13 cellular contexts compared by ENCODE assay signal in the genomic region with DNA sequence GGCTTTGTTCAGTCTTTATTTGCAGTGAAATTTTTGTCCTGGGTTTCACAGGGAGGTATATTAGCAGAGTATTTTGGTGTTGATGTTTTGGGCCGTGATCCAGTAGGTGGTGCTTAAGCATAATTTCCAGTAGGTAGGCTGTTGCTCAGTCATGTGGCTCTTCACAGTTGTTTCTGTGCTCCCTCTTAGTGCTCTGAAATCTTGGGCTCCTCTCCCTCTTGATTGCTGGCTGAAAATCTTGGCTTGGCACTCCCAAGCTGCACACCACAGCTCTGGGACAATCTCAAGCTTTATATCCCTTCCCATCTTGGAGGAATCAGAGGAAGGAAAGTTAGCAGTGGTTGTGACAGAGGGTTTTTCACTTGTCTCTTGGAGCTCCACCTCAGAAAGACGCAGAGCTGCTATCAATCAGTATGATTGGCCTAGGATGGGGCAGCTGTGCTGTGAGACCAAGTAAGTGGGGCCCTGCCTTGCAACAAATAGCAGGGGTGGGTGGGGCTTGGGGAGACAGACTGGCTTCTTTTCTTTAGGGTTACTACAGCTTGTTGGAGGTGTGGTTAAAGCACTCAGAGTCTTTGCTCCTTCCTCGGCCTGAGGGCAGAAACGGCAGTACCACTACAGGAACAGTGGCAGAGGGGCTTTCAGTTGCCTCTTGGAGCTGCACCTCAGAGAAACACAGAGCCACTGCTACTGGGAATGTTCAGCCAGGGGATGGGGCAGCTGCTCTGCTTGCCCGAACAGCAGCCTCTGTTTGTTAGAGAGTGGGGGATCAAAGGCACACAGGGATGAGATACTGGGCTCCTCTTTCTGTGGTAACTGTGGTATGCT.
DNase-seq lines count a peak whose midpoint lies in the region; ATAC-seq and TF ChIP-seq lines count a peak whose summit lies in the region.
"Had no signal": no experiment of that assay in that cellular context is flagged by ENCODE, and none has a peak within 500 bp of the region (broad histone marks: within the 10 kb centered on the region; RNA-seq: fewer than 3 reads in every experiment).

No MANE protein-coding gene starts in this region.

- H3K27me3 ChIP-seq in GM23338 (ENCODE audit: insufficient read depth): no peaks in the 10 kb centered on the region
- H3K27me3 ChIP-seq in SU-DHL-6 (ENCODE audit: low read length): no peaks in the 10 kb centered on the region
- H3K27me3 ChIP-seq in left ventricle myocardium inferior (ENCODE audit: low read depth): no peaks in the 10 kb centered on the region
- no peaks in the 10 kb centered on the region for H3K27me3 ChIP-seq in skeletal muscle tissue (ENCODE audit: control insufficient read depth in 3 of 3, insufficient read depth in 3 of 3, low read length in 3 of 3)
- H3K27me3 ChIP-seq in osteoblast (ENCODE audit: insufficient read depth, low read length): no peaks in the 10 kb centered on the region
- H3K27me3 ChIP-seq: foreskin keratinocyte had no signal

- H2AFZ ChIP-seq in GM23338 (peak overlapping the region; percentile 98), SU-DHL-6 (ENCODE audit: low read depth, low read length, severe bottlenecking) (peak overlapping the region; percentile 98), osteoblast (ENCODE audit: low read length) (no peak overlapping the region)

- H3K9ac ChIP-seq in SU-DHL-6 (ENCODE audit: low read length) (peak overlapping the region; percentile 22), skeletal muscle tissue (ENCODE audit: low read depth in 1 of 3, low read length in 3 of 3) (no peak overlapping the region)

- ATAC-seq in GM23338: peak; percentile 67
- ATAC-seq: foreskin keratinocyte had no signal

- H4K20me1 ChIP-seq in GM23338 (replicated peaks; ENCODE audit: insufficient read depth) (no peaks in the 10 kb centered on the region), SU-DHL-6 (ENCODE audit: low read depth, low read length) (no peaks in the 10 kb centered on the region), osteoblast (ENCODE audit: insufficient read depth, low read length) (no peaks in the 10 kb centered on the region)

- TF ChIP-seq CTCF in GM23338 (conservative IDR thresholded peaks at IDR 0.05; ENCODE audit: low read depth in 2 of 2) (peak in 1 of 2 experiments; percentile 33; a peak in 1 of 4 replicates), SU-DHL-6 (IDR thresholded peaks at IDR 0.05; ENCODE audit: insufficient read depth, low read length, poor library complexity, severe bottlenecking) (no peak), left ventricle myocardium inferior (IDR thresholded peaks at IDR 0.05; ENCODE audit: borderline replicate concordance) (no peak), osteoblast (IDR thresholded peaks at IDR 0.05; ENCODE audit: extremely low read depth, low read depth, low read length) (no peak)

- H3K4me1 ChIP-seq in GM23338 (ENCODE audit: insufficient read depth) (peaks cover 6% of the 10 kb centered on the region; the same call in 1 of the 2 replicates), left ventricle myocardium inferior (no peaks in the 10 kb centered on the region), skeletal muscle tissue (ENCODE audit: control insufficient read depth in 3 of 3, insufficient read depth in 3 of 3, low read length in 3 of 3) (no peaks in the 10 kb centered on the region), osteoblast (ENCODE audit: insufficient read depth, low read length) (no peaks in the 10 kb centered on the region)
- H3K4me1 ChIP-seq: foreskin keratinocyte had no signal

- H3K9me3 Mint-ChIP-seq in GM23338: peaks cover 17% of the 10 kb centered on the region

- no peaks in the 10 kb centered on the region; the same call in 1 of the 2 replicates for H3K36me3 ChIP-seq in GM23338 (ENCODE audit: insufficient read depth)
- no peaks in the 10 kb centered on the region for H3K36me3 ChIP-seq in SU-DHL-6 (ENCODE audit: low read length)
- no peaks in the 10 kb centered on the region for H3K36me3 ChIP-seq in left ventricle myocardium inferior
- no peaks in the 10 kb centered on the region for H3K36me3 ChIP-seq in skeletal muscle tissue (ENCODE audit: control insufficient read depth in 3 of 3, insufficient read depth in 3 of 3, low read length in 3 of 3)
- no peaks in the 10 kb centered on the region for H3K36me3 ChIP-seq in osteoblast (ENCODE audit: insufficient read depth, low read length)

- H3K9me3 ChIP-seq in SU-DHL-6 (ENCODE audit: insufficient read depth, low read length): peaks cover 9% of the 10 kb centered on the region; the same call in 1 of the 2 replicates
- H3K9me3 ChIP-seq in left ventricle myocardium inferior (replicated peaks): peaks cover 14% of the 10 kb centered on the region
- H3K9me3 ChIP-seq in skeletal muscle tissue (ENCODE audit: control insufficient read depth in 3 of 3, low read length in 3 of 3): no peaks in the 10 kb centered on the region
- peaks cover 4% of the 10 kb centered on the region for H3K9me3 ChIP-seq in osteoblast (ENCODE audit: low read depth, low read length)

- H3F3A ChIP-seq in GM23338 (replicated peaks; ENCODE audit: low read depth): no peaks in the 10 kb centered on the region
- H3F3A ChIP-seq in SU-DHL-6 (ENCODE audit: insufficient read depth): no peaks in the 10 kb centered on the region

- H3K27me3 Mint-ChIP-seq in GM23338 (ENCODE audit: insufficient read depth, low read depth, poor library complexity): no peaks in the 10 kb centered on the region

- no peak overlapping the region for H3K4me2 ChIP-seq in GM23338
- peak overlapping the region; percentile 46 for H3K4me2 ChIP-seq in SU-DHL-6 (ENCODE audit: low read depth, low read length, poor library complexity, severe bottlenecking)
- H3K4me2 ChIP-seq in osteoblast (ENCODE audit: insufficient read depth, low read length): no peak overlapping the region

- no peak overlapping the region for H3K27ac Mint-ChIP-seq in GM23338

- peak; percentile 29 for DNase-seq in GM23338 (ENCODE audit: low spot score)
- DNase-seq in left ventricle myocardium inferior: peak; percentile 22
- no peak for DNase-seq in osteoblast (ENCODE audit: insufficient read length, low spot score, missing footprints)
- DNase-seq in amniotic stem cell (lab: John Stamatoyannopoulos, UW): no peak
- no peak for DNase-seq in NCI-H2171 treated with DMSO at 0.1 percent for 48 hours (lab: John Stamatoyannopoulos, UW)
- no peak for DNase-seq in anterior cingulate cortex (lab: John Stamatoyannopoulos, UW)
- DNase-seq: activated naive CD4-positive, alpha-beta T cell treated with anti-CD3 and anti-CD28 coated beads, Interleukin-2, amount 50 U/mL, for 16 hours; foreskin keratinocyte; NCI-H1092; NCI-H524 treated with DMSO at 0.1 percent for 48 hours had no signal

- H3K4me1 Mint-ChIP-seq in GM23338: peaks cover 6% of the 10 kb centered on the region; the same call in 2 of the 3 replicates
- H3K4me1 Mint-ChIP-seq: neural crest cell had no signal

- peaks cover 10% of the 10 kb centered on the region; the same call in 1 of the 3 replicates for H3K36me3 Mint-ChIP-seq in GM23338 (ENCODE audit: low read depth)

- H3K4me3 Mint-ChIP-seq in GM23338: no peak overlapping the region
- H3K4me3 Mint-ChIP-seq: neural crest cell had no signal

- no peak overlapping the region for H3K4me3 ChIP-seq in GM23338
- peak overlapping the region; percentile 26 for H3K4me3 ChIP-seq in SU-DHL-6 (ENCODE audit: insufficient read depth, low read length, poor library complexity, severe bottlenecking)
- H3K4me3 ChIP-seq in left ventricle myocardium inferior: peak overlapping the region; percentile 50
- peak overlapping the region in 1 of 3 donors; percentile 16 for H3K4me3 ChIP-seq in skeletal muscle tissue (ENCODE audit: low read length in 3 of 3)
- no peak overlapping the region for H3K4me3 ChIP-seq in osteoblast (ENCODE audit: insufficient read depth, low read length)

- intact Hi-C loops in left ventricle myocardium inferior (cut with micrococcal nuclease): no loop called here

- no peaks in the 10 kb centered on the region for H3K79me2 ChIP-seq in GM23338 (replicated peaks; ENCODE audit: insufficient read depth)
- H3K79me2 ChIP-seq in SU-DHL-6 (ENCODE audit: insufficient read depth, low read length): no peaks in the 10 kb centered on the region
- H3K79me2 ChIP-seq in osteoblast (ENCODE audit: insufficient read depth, low read length): no peaks in the 10 kb centered on the region

- H3K27ac ChIP-seq in GM23338 (ENCODE audit: low read depth) (no peak overlapping the region), SU-DHL-6 (ENCODE audit: low read depth, low read length) (no peak overlapping the region), left ventricle myocardium inferior (replicated peaks) (peak overlapping the region; percentile 70), skeletal muscle tissue (ENCODE audit: low read depth, low read length) (peak overlapping the region; percentile 30), osteoblast (ENCODE audit: low read depth, low read length) (no peak overlapping the region)
- H3K27ac ChIP-seq: foreskin keratinocyte had no signal

- H3K9me2 ChIP-seq in GM23338 (ENCODE audit: insufficient read depth) (peaks cover 4% of the 10 kb centered on the region), SU-DHL-6 (replicated peaks; ENCODE audit: insufficient read depth, low read length) (no peaks in the 10 kb centered on the region)

TF ChIP-seq in GM23338, 12 proteins besides CTCF, POLR2A, EP300 and RAD21 (continues in another document):
- TF ChIP-seq, protein P1, sequence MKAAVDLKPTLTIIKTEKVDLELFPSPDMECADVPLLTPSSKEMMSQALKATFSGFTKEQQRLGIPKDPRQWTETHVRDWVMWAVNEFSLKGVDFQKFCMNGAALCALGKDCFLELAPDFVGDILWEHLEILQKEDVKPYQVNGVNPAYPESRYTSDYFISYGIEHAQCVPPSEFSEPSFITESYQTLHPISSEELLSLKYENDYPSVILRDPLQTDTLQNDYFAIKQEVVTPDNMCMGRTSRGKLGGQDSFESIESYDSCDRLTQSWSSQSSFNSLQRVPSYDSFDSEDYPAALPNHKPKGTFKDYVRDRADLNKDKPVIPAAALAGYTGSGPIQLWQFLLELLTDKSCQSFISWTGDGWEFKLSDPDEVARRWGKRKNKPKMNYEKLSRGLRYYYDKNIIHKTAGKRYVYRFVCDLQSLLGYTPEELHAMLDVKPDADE (IDR thresholded peaks at IDR 0.05): no peak
- TF ChIP-seq POLR2AphosphoS5 (IDR thresholded peaks at IDR 0.05; ENCODE audit: low read depth) (no peak), NANOG (IDR thresholded peaks at IDR 0.05; ENCODE audit: borderline replicate concordance) (no peak)

Comparison
In these comparisons a context has a peak if more than half of its experiments do, and no peak if none do; other contexts are left out.
1. DNase-seq: peak in GM23338 (single experiment) and left ventricle myocardium inferior (single experiment); none in osteoblast (single experiment), amniotic stem cell (single experiment), NCI-H2171 treated with DMSO at 0.1 percent for 48 hours (single experiment) and anterior cingulate cortex (0 of 58).
2. H3K27ac ChIP-seq: peak in left ventricle myocardium inferior (single experiment) and skeletal muscle tissue (single experiment); none in GM23338 (single experiment), SU-DHL-6 (single experiment) and osteoblast (single experiment).
3. H3K4me3 ChIP-seq: peak in SU-DHL-6 (single experiment) and left ventricle myocardium inferior (single experiment); none in GM23338 (single experiment) and osteoblast (single experiment).